ENCODE assay signal across 1 cellular context in genomic region chr6:42782689-42783176, GRCh38.
A peak's percentile ranks its signal among the peaks of the same experiment; 100 is the strongest.
TF ChIP-seq lines count a peak whose summit lies in the region.

No MANE protein-coding gene starts in this region.

TF ChIP-seq in HEK293, 187 proteins besides CTCF, POLR2A, EP300 and RAD21 (continued from another document and continues in another):
- peak; percentile 58 for TF ChIP-seq ZBTB11 (tag by site-specific recombination; conservative IDR thresholded peaks at IDR 0.05; ENCODE audit: low read depth)
- no peak for TF ChIP-seq ZFP69B (tag by site-specific recombination; IDR thresholded peaks at IDR 0.05)
- peak; percentile 59 for TF ChIP-seq SP7 (tag by site-specific recombination; IDR thresholded peaks at IDR 0.05)
- TF ChIP-seq ZNF596 (tag by site-specific recombination; IDR thresholded peaks at IDR 0.05) = peak; percentile 82
- 0 out of 2 replicates have a peak, but pooled peaks have one; percentile 33 for TF ChIP-seq KLF7 (tag by site-specific recombination; IDR thresholded peaks at IDR 0.05; ENCODE audit: borderline replicate concordance)
- TF ChIP-seq ZBTB20 (tag by site-specific recombination; IDR thresholded peaks at IDR 0.05) = peak; percentile 56
- TF ChIP-seq SP3 (tag by site-specific recombination; IDR thresholded peaks at IDR 0.05) = peak; percentile 49; the same call in 1 of the 2 replicates
- peak; percentile 42; the same call in 1 of the 2 replicates for TF ChIP-seq KLF1 (tag by site-specific recombination; IDR thresholded peaks at IDR 0.05)
- 0 out of 2 replicates have a peak, but pooled peaks have one; percentile 28 for TF ChIP-seq ZNF600 (tag by site-specific recombination; IDR thresholded peaks at IDR 0.05)
- TF ChIP-seq GFI1B (tag by site-specific recombination; IDR thresholded peaks at IDR 0.05) = no peak
- TF ChIP-seq, protein P1, sequence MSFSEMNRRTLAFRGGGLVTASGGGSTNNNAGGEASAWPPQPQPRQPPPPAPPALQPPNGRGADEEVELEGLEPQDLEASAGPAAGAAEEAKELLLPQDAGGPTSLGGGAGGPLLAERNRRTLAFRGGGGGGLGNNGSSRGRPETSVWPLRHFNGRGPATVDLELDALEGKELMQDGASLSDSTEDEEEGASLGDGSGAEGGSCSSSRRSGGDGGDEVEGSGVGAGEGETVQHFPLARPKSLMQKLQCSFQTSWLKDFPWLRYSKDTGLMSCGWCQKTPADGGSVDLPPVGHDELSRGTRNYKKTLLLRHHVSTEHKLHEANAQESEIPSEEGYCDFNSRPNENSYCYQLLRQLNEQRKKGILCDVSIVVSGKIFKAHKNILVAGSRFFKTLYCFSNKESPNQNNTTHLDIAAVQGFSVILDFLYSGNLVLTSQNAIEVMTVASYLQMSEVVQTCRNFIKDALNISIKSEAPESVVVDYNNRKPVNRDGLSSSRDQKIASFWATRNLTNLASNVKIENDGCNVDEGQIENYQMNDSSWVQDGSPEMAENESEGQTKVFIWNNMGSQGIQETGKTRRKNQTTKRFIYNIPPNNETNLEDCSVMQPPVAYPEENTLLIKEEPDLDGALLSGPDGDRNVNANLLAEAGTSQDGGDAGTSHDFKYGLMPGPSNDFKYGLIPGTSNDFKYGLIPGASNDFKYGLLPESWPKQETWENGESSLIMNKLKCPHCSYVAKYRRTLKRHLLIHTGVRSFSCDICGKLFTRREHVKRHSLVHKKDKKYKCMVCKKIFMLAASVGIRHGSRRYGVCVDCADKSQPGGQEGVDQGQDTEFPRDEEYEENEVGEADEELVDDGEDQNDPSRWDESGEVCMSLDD (tag by site-specific recombination; IDR thresholded peaks at IDR 0.05) = peak; percentile 29; the same call in 1 of the 2 replicates
- TF ChIP-seq ZIC2 (tag by site-specific recombination; IDR thresholded peaks at IDR 0.05) = peak; percentile 83
- TF ChIP-seq ZNF169 (tag by site-specific recombination; IDR thresholded peaks at IDR 0.05) = no peak
- TF ChIP-seq ZNF692 (tag by site-specific recombination; IDR thresholded peaks at IDR 0.05) = peak; percentile 56
- peak; percentile 34; the same call in 1 of the 2 replicates for TF ChIP-seq PRDM4 (tag by site-specific recombination; IDR thresholded peaks at IDR 0.05)
- no peak for TF ChIP-seq ZFP37 (tag by site-specific recombination; IDR thresholded peaks at IDR 0.05)
- TF ChIP-seq PATZ1 (tag by site-specific recombination; IDR thresholded peaks at IDR 0.05) = peak; percentile 86
- peak; percentile 99 for TF ChIP-seq ZNF341 (tag by site-specific recombination; IDR thresholded peaks at IDR 0.05; ENCODE audit: low read depth)
- peak; percentile 32; the same call in 1 of the 2 replicates for TF ChIP-seq PRDM1 (tag by site-specific recombination; IDR thresholded peaks at IDR 0.05)
- no peak for TF ChIP-seq ZNF404 (tag by site-specific recombination; IDR thresholded peaks at IDR 0.05)
- TF ChIP-seq, protein P2, sequence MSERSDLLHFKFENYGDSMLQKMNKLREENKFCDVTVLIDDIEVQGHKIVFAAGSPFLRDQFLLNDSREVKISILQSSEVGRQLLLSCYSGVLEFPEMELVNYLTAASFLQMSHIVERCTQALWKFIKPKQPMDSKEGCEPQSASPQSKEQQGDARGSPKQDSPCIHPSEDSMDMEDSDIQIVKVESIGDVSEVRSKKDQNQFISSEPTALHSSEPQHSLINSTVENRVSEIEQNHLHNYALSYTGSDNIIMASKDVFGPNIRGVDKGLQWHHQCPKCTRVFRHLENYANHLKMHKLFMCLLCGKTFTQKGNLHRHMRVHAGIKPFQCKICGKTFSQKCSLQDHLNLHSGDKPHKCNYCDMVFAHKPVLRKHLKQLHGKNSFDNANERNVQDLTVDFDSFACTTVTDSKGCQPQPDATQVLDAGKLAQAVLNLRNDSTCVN (tag by site-specific recombination; optimal IDR thresholded peaks at IDR 0.05) = peak; percentile 45
- TF ChIP-seq ELK4 (IDR thresholded peaks at IDR 0.05; ENCODE audit: borderline replicate concordance, low read depth, low read length) = no peak
- TF ChIP-seq IKZF3 (tag by site-specific recombination; IDR thresholded peaks at IDR 0.05) = peak; percentile 96
- TF ChIP-seq KLF16 (tag by site-specific recombination; IDR thresholded peaks at IDR 0.05) = peak; percentile 83
- no peak for TF ChIP-seq ZNF140 (tag by site-specific recombination; IDR thresholded peaks at IDR 0.05)
- peak; percentile 78 for TF ChIP-seq PRDM6 (tag by site-specific recombination; IDR thresholded peaks at IDR 0.05)
- TF ChIP-seq ZNF621 (tag by site-specific recombination; IDR thresholded peaks at IDR 0.05) = no peak
- TF ChIP-seq PBX3 (CRISPR knock-in tag; IDR thresholded peaks at IDR 0.05) = 0 out of 2 replicates have a peak, but pooled peaks have one; percentile 62
- TF ChIP-seq ZNF521 (tag by site-specific recombination; IDR thresholded peaks at IDR 0.05) = no peak
- peak; percentile 6; the same call in 1 of the 2 replicates for TF ChIP-seq ZEB2 (tag by site-specific recombination; IDR thresholded peaks at IDR 0.05)
- no peak for TF ChIP-seq GLI2 (tag by site-specific recombination; IDR thresholded peaks at IDR 0.05; ENCODE audit: borderline replicate concordance, low read depth)
- TF ChIP-seq, protein P3, sequence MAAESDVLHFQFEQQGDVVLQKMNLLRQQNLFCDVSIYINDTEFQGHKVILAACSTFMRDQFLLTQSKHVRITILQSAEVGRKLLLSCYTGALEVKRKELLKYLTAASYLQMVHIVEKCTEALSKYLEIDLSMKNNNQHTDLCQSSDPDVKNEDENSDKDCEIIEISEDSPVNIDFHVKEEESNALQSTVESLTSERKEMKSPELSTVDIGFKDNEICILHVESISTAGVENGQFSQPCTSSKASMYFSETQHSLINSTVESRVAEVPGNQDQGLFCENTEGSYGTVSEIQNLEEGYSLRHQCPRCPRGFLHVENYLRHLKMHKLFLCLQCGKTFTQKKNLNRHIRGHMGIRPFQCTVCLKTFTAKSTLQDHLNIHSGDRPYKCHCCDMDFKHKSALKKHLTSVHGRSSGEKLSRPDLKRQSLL (tag by site-specific recombination; IDR thresholded peaks at IDR 0.05) = peak; percentile 58
- TF ChIP-seq ZNF660 (tag by site-specific recombination; IDR thresholded peaks at IDR 0.05) = peak; percentile 85
- TF ChIP-seq KLF17 (tag by site-specific recombination; IDR thresholded peaks at IDR 0.05) = peak; percentile 80
- TF ChIP-seq SP2 (tag by site-specific recombination; IDR thresholded peaks at IDR 0.05) = peak; percentile 49
